26 cellular contexts compared by ENCODE assay signal in genomic region chr5:177604656-177605055, GRCh38.
"Had no signal": no experiment of that assay in that cellular context is flagged by ENCODE, and none has a peak within 500 bp of the region (broad histone marks: within the 10 kb centered on the region; RNA-seq: fewer than 3 reads in every experiment).

No MANE protein-coding gene starts in this region.

- H3K9me3 Mint-ChIP-seq: activated naive CD4-positive, alpha-beta T cell treated with anti-CD3 and anti-CD28 coated beads for 36 hours; neural progenitor cell; T-cell; T-helper 2 cell treated with Interferon-gamma antibody and Interleukin-4, amounts not matched to agents 5 μg/mL and 100 μg/mL, for 36 hours had no signal

- H3K4me3 ChIP-seq: body of pancreas, cardiac muscle cell, mucosa of descending colon, neural progenitor cell, sigmoid colon, thyroid gland had no signal

- DNase-seq: activated CD4-positive, alpha-beta T cell treated with anti-CD3 and anti-CD28 coated beads for 1 hour; activated CD4-positive, alpha-beta T cell treated with anti-CD3 and anti-CD28 coated beads, Interleukin-2, amount 50 U/mL, for 1 hour; activated CD8-positive, alpha-beta T cell treated with anti-CD3 and anti-CD28 coated beads, Interleukin-2, amount 10 ng/mL, durations not matched to agents 7 days and 5 days; activated naive CD4-positive, alpha-beta T cell treated with anti-CD3 and anti-CD28 coated beads for 36 hours; activated T-cell treated with anti-CD3 and anti-CD28 coated beads, Interleukin-2, amount 50 U/mL, for 48 hours; anterior cingulate cortex; dermis blood vessel endothelial cell; effector memory CD4-positive, alpha-beta T cell; foreskin melanocyte; islet precursor cell; left cardiac atrium; mesenchymal stem cell; naive thymus-derived CD4-positive, alpha-beta T cell; sigmoid colon; stimulated activated CD4-positive, alpha-beta T cell treated with anti-CD3 and anti-CD28 coated beads, Interleukin-2, amount 100 ng/mL, for 48 hours; stimulated activated CD8-positive, alpha-beta memory T cell treated with anti-CD3 and anti-CD28 coated beads, Interleukin-4, amount 100 ng/mL, for 48 hours; stimulated activated naive CD4-positive, alpha-beta T cell treated with Interleukin-2 at 50 U/mL for 16 hours; substantia nigra; T-cell; thyroid gland; WERI-Rb-1 had no signal

- H3K4me3 Mint-ChIP-seq: activated CD8-positive, alpha-beta T cell treated with anti-CD3 and anti-CD28 coated beads, Interleukin-2, amount 10 ng/mL, durations not matched to agents 7 days and 5 days; activated naive CD4-positive, alpha-beta T cell treated with anti-CD3 and anti-CD28 coated beads for 36 hours; naive thymus-derived CD4-positive, alpha-beta T cell; T-cell; T-helper 2 cell treated with Interferon-gamma antibody and Interleukin-4, amounts not matched to agents 5 μg/mL and 100 μg/mL, for 36 hours had no signal

- H3K9me3 ChIP-seq: body of pancreas, mucosa of descending colon, sigmoid colon, thyroid gland had no signal

- H3K27ac ChIP-seq: body of pancreas, cardiac muscle cell, neural progenitor cell, sigmoid colon, thyroid gland, WERI-Rb-1 had no signal

- H3K27me3 ChIP-seq: body of pancreas, cardiac muscle cell, sigmoid colon, thyroid gland had no signal

- H3K9ac ChIP-seq: neural progenitor cell had no signal

- H3K27ac Mint-ChIP-seq: activated CD8-positive, alpha-beta T cell treated with anti-CD3 and anti-CD28 coated beads, Interleukin-2, amount 10 ng/mL, durations not matched to agents 7 days and 5 days; activated naive CD4-positive, alpha-beta T cell treated with anti-CD3 and anti-CD28 coated beads for 36 hours; neural progenitor cell; T-cell; T-helper 2 cell treated with Interferon-gamma antibody and Interleukin-4, amounts not matched to agents 5 μg/mL and 100 μg/mL, for 36 hours had no signal

- H3K36me3 ChIP-seq: cardiac muscle cell, neural progenitor cell, thyroid gland, WERI-Rb-1 had no signal

- H3K4me2 ChIP-seq: neural progenitor cell had no signal

- H3K4me1 ChIP-seq: neural progenitor cell had no signal

- H2AFZ ChIP-seq: neural progenitor cell had no signal

- H3K27me3 Mint-ChIP-seq: naive thymus-derived CD4-positive, alpha-beta T cell; T-cell had no signal

- ATAC-seq: activated CD8-positive, alpha-beta T cell treated with anti-CD3 and anti-CD28 coated beads, Interleukin-2, amount 10 ng/mL, durations not matched to agents 7 days and 5 days; body of pancreas; left cardiac atrium; naive thymus-derived CD4-positive, alpha-beta T cell; T-cell had no signal
